Comparison of ENCODE assay signal across 10 cellular contexts in genomic region chr17:39198186-39198566, GRCh38. TPM values are rescaled to one million over a fixed set of nuclear protein-coding genes. Genes with fewer than 3 reads are reported as not detected.
DNase-seq lines count a peak whose midpoint lies in the region; ATAC-seq and TF ChIP-seq lines count a peak whose summit lies in the region.
"Had no signal": no experiment of that assay in that cellular context is flagged by ENCODE, and none has a peak within 500 bp of the region (broad histone marks: within the 10 kb centered on the region; RNA-seq: fewer than 3 reads in every experiment).

No MANE protein-coding gene starts in this region.

- no peak for ATAC-seq in activated CD8-positive, alpha-beta T cell treated with anti-CD3 and anti-CD28 coated beads for 36 hours
- no peak for ATAC-seq in left lung
- no peak for ATAC-seq in HG02884 (IDR thresholded peaks at IDR 0.05; ENCODE audit: unreplicated experiment)
- no peak for ATAC-seq in activated CD4-positive, CD25-positive, alpha-beta regulatory T cell treated with anti-CD3 and anti-CD28 coated beads, Interleukin-2, amount 50 U/mL, for 24 hours

- peak overlapping the region; percentile 99 for H3K27ac Mint-ChIP-seq in activated naive CD4-positive, alpha-beta T cell treated with anti-CD3 and anti-CD28 coated beads for 36 hours
- peak overlapping the region; percentile 99 for H3K27ac Mint-ChIP-seq in activated CD8-positive, alpha-beta T cell treated with anti-CD3 and anti-CD28 coated beads for 36 hours

- peak overlapping the region; percentile 86 for H3K4me3 Mint-ChIP-seq in activated naive CD4-positive, alpha-beta T cell treated with anti-CD3 and anti-CD28 coated beads for 36 hours
- peak overlapping the region; percentile 90 for H3K4me3 Mint-ChIP-seq in activated CD8-positive, alpha-beta T cell treated with anti-CD3 and anti-CD28 coated beads for 36 hours

- H3K4me3 ChIP-seq in left lung (peak overlapping the region in 1 of 2 donors; percentile 58), tibial artery (peak overlapping the region; percentile 80 to 95)

- H3K27ac ChIP-seq in left lung (peak overlapping the region; percentile 66 to 77), tibial artery (peak overlapping the region; percentile 98 to 100)

- POLR2A ChIA-PET in activated CD8-positive, alpha-beta T cell treated with anti-CD3 and anti-CD28 coated beads for 36 hours (lab: Charles Lee): no interaction called here

- peaks cover 28 to 79% of the 10 kb centered on the region in 2 donors for H3K4me1 ChIP-seq in left lung
- H3K4me1 ChIP-seq in tibial artery: peaks cover 0 to 67% (median 57%) of the 10 kb centered on the region in 4 donors

- DNase-seq in activated naive CD4-positive, alpha-beta T cell treated with anti-CD3 and anti-CD28 coated beads for 36 hours: no peak
- no peak for DNase-seq in activated naive CD4-positive, alpha-beta T cell treated with Interleukin-2 at 50 U/mL for 16 hours
- DNase-seq in activated CD8-positive, alpha-beta T cell treated with anti-CD3 and anti-CD28 coated beads for 36 hours: no peak
- DNase-seq in left lung (no peak), tibial artery (no peak), HuH-7.5 (ENCODE audit: low spot score) (no peak)
- DNase-seq: GF-D8 had no signal

- H3K9me3 Mint-ChIP-seq in activated naive CD4-positive, alpha-beta T cell treated with anti-CD3 and anti-CD28 coated beads for 36 hours: no peaks in the 10 kb centered on the region
- H3K9me3 Mint-ChIP-seq in activated CD8-positive, alpha-beta T cell treated with anti-CD3 and anti-CD28 coated beads for 36 hours: no peaks in the 10 kb centered on the region

- CTCF ChIA-PET in activated naive CD4-positive, alpha-beta T cell treated with anti-CD3 and anti-CD28 coated beads for 36 hours (lab: Charles Lee): interaction anchor here (0.9 to 1.1 kb wide), 3 partner anchors 9 to 34 kb away, joined by 3 to 9 read pairs (median 4); no protein-coding TSS in a partner anchor
- CTCF ChIA-PET in activated CD8-positive, alpha-beta T cell treated with anti-CD3 and anti-CD28 coated beads for 36 hours (lab: Charles Lee): interaction anchor here (2.0 to 27.4 kb wide), 4 partner anchors 23 to 46 kb away, joined by 6 to 516 read pairs (median 18); no protein-coding TSS in a partner anchor

- H3K4me1 Mint-ChIP-seq in activated naive CD4-positive, alpha-beta T cell treated with anti-CD3 and anti-CD28 coated beads for 36 hours (ENCODE audit: low read depth): peaks cover 43% of the 10 kb centered on the region
- H3K4me1 Mint-ChIP-seq in activated CD8-positive, alpha-beta T cell treated with anti-CD3 and anti-CD28 coated beads for 36 hours (ENCODE audit: low read depth): peaks cover 45% of the 10 kb centered on the region

- H3K36me3 Mint-ChIP-seq in activated naive CD4-positive, alpha-beta T cell treated with anti-CD3 and anti-CD28 coated beads for 36 hours (ENCODE audit: low read depth): peaks cover 30% of the 10 kb centered on the region
- H3K36me3 Mint-ChIP-seq in activated CD8-positive, alpha-beta T cell treated with anti-CD3 and anti-CD28 coated beads for 36 hours (ENCODE audit: low read depth): peaks cover 32% of the 10 kb centered on the region

- H3K9me3 ChIP-seq in left lung: no peaks in the 10 kb centered on the region
- no peaks in the 10 kb centered on the region for H3K9me3 ChIP-seq in tibial artery

- peaks cover 0 to 30% of the 10 kb centered on the region in 2 donors for H3K36me3 ChIP-seq in left lung
- H3K36me3 ChIP-seq in tibial artery: peaks cover 21 to 39% (median 27%) of the 10 kb centered on the region in 3 donors

- peaks cover 0 to 23% of the 10 kb centered on the region in 2 donors for H3K27me3 ChIP-seq in left lung
- H3K27me3 ChIP-seq in tibial artery: no peaks in the 10 kb centered on the region

- H3K27me3 Mint-ChIP-seq in activated naive CD4-positive, alpha-beta T cell treated with anti-CD3 and anti-CD28 coated beads for 36 hours (ENCODE audit: low read depth): no peaks in the 10 kb centered on the region
- no peaks in the 10 kb centered on the region for H3K27me3 Mint-ChIP-seq in activated CD8-positive, alpha-beta T cell treated with anti-CD3 and anti-CD28 coated beads for 36 hours

- intact Hi-C loops in activated naive CD4-positive, alpha-beta T cell treated with anti-CD3 and anti-CD28 coated beads for 36 hours (cut with micrococcal nuclease): loop anchor here (2.0 kb wide), 2 partner anchors 33 to 263 kb away; partner anchors contain the start of gene CDK12
- intact Hi-C loops in activated CD8-positive, alpha-beta T cell treated with anti-CD3 and anti-CD28 coated beads for 36 hours (cut with micrococcal nuclease): no loop called here
- intact Hi-C loops in left lung (cut with DNase I) (no loop called here), tibial artery (cut with DNase I; ENCODE audit: low total_unique reads) (loop anchor here (5.0 kb wide), 1 partner anchor 34 kb away; no protein-coding TSS in a partner anchor)

- no peak for TF ChIP-seq CTCF in activated CD8-positive, alpha-beta T cell treated with anti-CD3 and anti-CD28 coated beads for 36 hours (IDR thresholded peaks at IDR 0.05)
- TF ChIP-seq CTCF in left lung (IDR thresholded peaks at IDR 0.05) (no peak), tibial artery (IDR thresholded peaks at IDR 0.05) (no peak)

RNA-seq across cellular contexts. Expression of gene CACNB1, which starts 0.7 kb away (rescaled TPM):
- total RNA-seq in activated naive CD4-positive, alpha-beta T cell treated with anti-CD3 and anti-CD28 coated beads for 36 hours: 1 to 10 TPM; 5.3 to 5.9 TPM
- 10 to 100 TPM; 13.1 to 14.2 TPM for total RNA-seq in activated CD8-positive, alpha-beta T cell treated with anti-CD3 and anti-CD28 coated beads for 36 hours
- 10 to 100 TPM; 23.8 to 31.4 TPM for total RNA-seq in left lung

RNA-seq across cellular contexts. Expression of gene RPL19, which starts 1.9 kb away (rescaled TPM):
- total RNA-seq in activated naive CD4-positive, alpha-beta T cell treated with anti-CD3 and anti-CD28 coated beads for 36 hours: 1,000 to 10,000 TPM; 3,280 to 3,392 TPM
- total RNA-seq in activated CD8-positive, alpha-beta T cell treated with anti-CD3 and anti-CD28 coated beads for 36 hours: 1,000 to 10,000 TPM; 3,130 to 3,175 TPM
- 1,000 to 10,000 TPM; 1,286 to 1,367 TPM for total RNA-seq in left lung

RNA-seq across cellular contexts. Expression of gene STAC2, which starts 27.6 kb away (rescaled TPM):
- not detected for total RNA-seq in activated naive CD4-positive, alpha-beta T cell treated with anti-CD3 and anti-CD28 coated beads for 36 hours
- under 1 TPM; 0.47 to 0.56 TPM for total RNA-seq in activated CD8-positive, alpha-beta T cell treated with anti-CD3 and anti-CD28 coated beads for 36 hours
- under 1 TPM; 0.17 to 0.55 TPM for total RNA-seq in left lung
- total RNA-seq: pulmonary artery endothelial cell had no signal

RNA-seq across cellular contexts. Expression of gene ARL5C, which starts 32.2 kb away (rescaled TPM):
- not detected for total RNA-seq in activated naive CD4-positive, alpha-beta T cell treated with anti-CD3 and anti-CD28 coated beads for 36 hours
- not detected for total RNA-seq in activated CD8-positive, alpha-beta T cell treated with anti-CD3 and anti-CD28 coated beads for 36 hours
- total RNA-seq in left lung: not detected
- total RNA-seq: pulmonary artery endothelial cell had no signal

RNA-seq across cellular contexts. Expression of gene PLXDC1, which starts 46.7 kb away (rescaled TPM):
- 1 to 10 TPM; 1.2 to 1.4 TPM for total RNA-seq in activated naive CD4-positive, alpha-beta T cell treated with anti-CD3 and anti-CD28 coated beads for 36 hours
- 1 to 10 TPM; 1.7 to 2.4 TPM for total RNA-seq in activated CD8-positive, alpha-beta T cell treated with anti-CD3 and anti-CD28 coated beads for 36 hours
- total RNA-seq in left lung: 10 to 100 TPM in 1 of 2 donors, 1 to 10 TPM in 1; 4.1 to 11.9 TPM
- total RNA-seq: pulmonary artery endothelial cell had no signal

Comparison
In these comparisons a context has a peak if more than half of its experiments do, and no peak if none do; other contexts are left out.
1. intact Hi-C loops: an anchor here in activated naive CD4-positive, alpha-beta T cell treated with anti-CD3 and anti-CD28 coated beads for 36 hours (2.0 kb wide) and tibial artery (5.0 kb wide); none called in activated CD8-positive, alpha-beta T cell treated with anti-CD3 and anti-CD28 coated beads for 36 hours and left lung.